ENCODE assay signal across 11 cellular contexts in the genomic region with DNA sequence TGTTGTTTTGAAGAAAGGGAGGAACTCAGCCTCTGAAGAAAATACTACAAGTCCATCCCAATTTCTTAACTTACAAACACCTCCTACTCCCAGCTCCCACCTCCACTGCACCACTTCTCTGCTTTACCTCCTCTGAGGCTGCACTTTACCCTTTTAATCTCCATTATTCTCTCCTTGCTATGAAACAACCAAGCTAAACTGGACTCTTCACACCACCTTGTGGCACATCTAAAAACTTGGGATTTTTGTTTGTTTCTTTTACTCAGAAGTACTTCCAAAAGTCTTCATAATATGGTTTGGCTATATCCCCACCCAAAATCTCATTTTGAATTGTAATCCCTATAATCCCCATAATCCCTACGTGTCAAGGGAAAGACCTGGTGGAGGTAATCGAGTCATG.
A peak's percentile ranks its signal among the peaks of the same experiment; 100 is the strongest.
DNase-seq lines count a peak whose midpoint lies in the region; ATAC-seq and TF ChIP-seq lines count a peak whose summit lies in the region.
"Had no signal": no experiment of that assay in that cellular context is flagged by ENCODE, and none has a peak within 500 bp of the region (broad histone marks: within the 10 kb centered on the region; RNA-seq: fewer than 3 reads in every experiment).

No MANE protein-coding gene starts in this region.

- H3K4me3 ChIP-seq in AG04449 (ENCODE audit: low read depth, low read length) (no peak overlapping the region), HFF-Myc (replicated peaks; ENCODE audit: low read depth, low read length) (no peak overlapping the region), adipocyte (ENCODE audit: low read length) (no peak overlapping the region), hepatocyte (no peak overlapping the region)
- H3K4me3 ChIP-seq: esophagus squamous epithelium had no signal

- H3K36me3 ChIP-seq in adipocyte (ENCODE audit: control insufficient read depth, insufficient read depth, low read length, severe bottlenecking) = no peaks in the 10 kb centered on the region
- no peaks in the 10 kb centered on the region for H3K36me3 ChIP-seq in hepatocyte (replicated peaks; ENCODE audit: insufficient read depth, low read depth)
- H3K36me3 ChIP-seq: esophagus squamous epithelium had no signal

- H3K9me3 ChIP-seq in adipocyte (ENCODE audit: control insufficient read depth, low read length) (no peaks in the 10 kb centered on the region), hepatocyte (ENCODE audit: low read depth) (no peaks in the 10 kb centered on the region)
- H3K9me3 ChIP-seq: Caco-2, esophagus squamous epithelium had no signal

- H4K20me1 ChIP-seq in hepatocyte (ENCODE audit: insufficient read depth, poor library complexity, severe bottlenecking) = no peaks in the 10 kb centered on the region

- no peak for DNase-seq in AG04449 (ENCODE audit: low read depth, low spot score)
- peak; percentile 12 for DNase-seq in HFF-Myc (ENCODE audit: extremely low read depth, low read depth)
- DNase-seq in adipocyte (ENCODE audit: low read depth) = peak; percentile 65
- peak; percentile 19 for DNase-seq in hepatocyte (ENCODE audit: low spot score)
- no peak for DNase-seq in T-helper 9 cell
- no peak for DNase-seq in stimulated activated CD4-positive, alpha-beta T cell treated with anti-CD3 and anti-CD28 coated beads, Interleukin-2, amount 100 ng/mL, for 48 hours
- DNase-seq: esophagus squamous epithelium, NCI-H187 treated with DMSO at 0.1 percent for 48 hours had no signal

- H3K4me1 ChIP-seq in adipocyte (ENCODE audit: control insufficient read depth, insufficient read depth, low read length) (no peaks in the 10 kb centered on the region), hepatocyte (ENCODE audit: insufficient read depth) (no peaks in the 10 kb centered on the region)
- H3K4me1 ChIP-seq: Caco-2, esophagus squamous epithelium had no signal

- CTCF ChIA-PET in AG04449 (lab: Yijun Ruan, JAX) = interaction anchor here (0.6 to 11.9 kb wide), 24 partner anchors 9 to 564 kb away, joined by 3 to 173 read pairs (median 6); no protein-coding TSS in a partner anchor

- no peak overlapping the region for H3K9ac ChIP-seq in adipocyte (ENCODE audit: low read length)

- no peak overlapping the region for H2AFZ ChIP-seq in hepatocyte

- H3K27ac ChIP-seq in hepatocyte = peak overlapping the region; percentile 19
- H3K27ac ChIP-seq: esophagus squamous epithelium had no signal

- POLR2A ChIA-PET in AG04449 (lab: Yijun Ruan, JAX) = no interaction called here

- TF ChIP-seq CTCF in AG04449 (IDR thresholded peaks at IDR 0.05; ENCODE audit: insufficient read depth, low read length, missing control alignments) (peak; percentile 19), HFF-Myc (IDR thresholded peaks at IDR 0.05; ENCODE audit: low read depth, low read length, missing control alignments) (peak; percentile 37), hepatocyte (IDR thresholded peaks at IDR 0.05; ENCODE audit: poor library complexity) (peak; percentile 44)

- H3K9me2 ChIP-seq in hepatocyte (replicated peaks; ENCODE audit: insufficient read depth) = no peaks in the 10 kb centered on the region

- ATAC-seq in HG03439 (IDR thresholded peaks at IDR 0.05; ENCODE audit: unreplicated experiment) = no peak
- no peak for ATAC-seq in HG03457 (IDR thresholded peaks at IDR 0.05; ENCODE audit: unreplicated experiment)

- H3K27me3 ChIP-seq in adipocyte (replicated peaks; ENCODE audit: control insufficient read depth, insufficient read depth, low read length) (no peaks in the 10 kb centered on the region), hepatocyte (no peaks in the 10 kb centered on the region)
- H3K27me3 ChIP-seq: esophagus squamous epithelium had no signal

- no peaks in the 10 kb centered on the region for H3K79me2 ChIP-seq in hepatocyte

- 41% methylated on average over 2 of the region's 2 CpGs for WGBS in hepatocyte (ENCODE audit: low lambda C conversion rate, missing lambda C conversion rate)

- no peak overlapping the region for H3K4me2 ChIP-seq in hepatocyte

Comparison
In these comparisons a context has a peak if more than half of its experiments do, and no peak if none do; other contexts are left out.
1. DNase-seq: peak in HFF-Myc (single experiment), adipocyte (single experiment) and hepatocyte (single experiment); none in AG04449 (single experiment), T-helper 9 cell (single experiment) and stimulated activated CD4-positive, alpha-beta T cell treated with anti-CD3 and anti-CD28 coated beads, Interleukin-2, amount 100 ng/mL, for 48 hours (0 of 2).
2. Peak in every context shown above with its lines, with median percentiles within 50 percentile points of each other: CTCF ChIP-seq.